Comparison of ENCODE assay signal across 23 cellular contexts in the genomic region with DNA sequence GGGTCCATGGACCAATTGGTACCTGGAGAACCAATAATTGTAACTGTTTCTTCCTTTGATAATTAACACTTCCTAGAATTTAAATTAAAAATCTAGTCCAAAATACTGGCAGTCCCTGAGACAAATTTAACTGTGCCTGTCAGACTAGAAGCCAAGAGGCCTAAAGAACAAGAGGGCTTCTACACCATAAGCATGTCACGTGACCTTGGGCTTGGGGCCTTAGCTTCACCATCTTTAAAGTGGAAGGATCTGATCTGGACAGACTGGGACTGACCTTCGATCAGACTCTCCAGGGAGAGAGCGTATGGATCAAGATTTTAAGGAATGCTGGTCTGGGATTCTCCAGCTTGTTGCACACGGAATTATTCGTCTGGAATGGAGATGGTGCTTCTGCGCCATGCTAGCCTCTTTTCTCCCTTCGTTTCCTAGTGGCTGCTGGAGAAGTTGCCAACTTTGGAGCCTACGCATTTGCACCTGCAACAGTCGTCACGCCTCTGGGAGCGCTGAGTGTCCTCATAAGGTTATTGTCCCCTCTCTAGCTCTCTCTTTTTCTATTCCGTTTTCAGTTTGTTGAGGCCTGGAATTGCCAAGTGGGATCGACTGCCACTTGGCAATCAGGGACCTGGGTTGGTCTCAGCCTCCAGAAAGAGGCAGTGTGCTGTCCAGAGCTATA. TPM values are rescaled to one million over a fixed set of nuclear protein-coding genes. Genes with fewer than 3 reads are reported as not detected.
"Had no signal": no experiment of that assay in that cellular context is flagged by ENCODE, and none has a peak within 500 bp of the region (broad histone marks: within the 10 kb centered on the region; RNA-seq: fewer than 3 reads in every experiment).

No MANE protein-coding gene starts in this region.

- H3K36me3 ChIP-seq: gastrocnemius medialis, heart right ventricle, right atrium auricular region, thoracic aorta, upper lobe of left lung, uterus had no signal

- H3K4me3 ChIP-seq: esophagus muscularis mucosa, gastrocnemius medialis, heart right ventricle, right atrium auricular region, smooth muscle cell, thoracic aorta, upper lobe of left lung, uterus had no signal

- H3K27ac ChIP-seq: epithelial cell of prostate, esophagus muscularis mucosa, gastrocnemius medialis, heart right ventricle, neutrophil, right atrium auricular region, thoracic aorta, upper lobe of left lung, uterus had no signal

- H3K27me3 ChIP-seq: esophagus muscularis mucosa, gastrocnemius medialis, heart right ventricle, neutrophil, right atrium auricular region, upper lobe of left lung, uterus had no signal

- H3K4me2 ChIP-seq: smooth muscle cell had no signal

- DNase-seq: effector memory CD8-positive, alpha-beta T cell; gastrocnemius medialis; heart right ventricle; hypothalamus; kidney glomerular epithelial cell; mammary epithelial cell; naive thymus-derived CD4-positive, alpha-beta T cell; nephron progenitor cell; stimulated activated CD4-positive, alpha-beta T cell treated with anti-CD3 and anti-CD28 coated beads, Interleukin-4, amount 100 ng/mL, for 1 hour; stimulated activated CD8-positive, alpha-beta memory T cell treated with anti-CD3 and anti-CD28 coated beads, Interleukin-4, amount 100 ng/mL, for 48 hours; stimulated activated naive CD8-positive, alpha-beta T cell treated with anti-CD3 and anti-CD28 coated beads, Interleukin-15, Interleukin-2, amounts not matched to agents 100 U/mL and 50 U/mL, for 24 hours; upper lobe of left lung; uterus had no signal

- H3K9me3 ChIP-seq: esophagus muscularis mucosa, gastrocnemius medialis, heart right ventricle, neutrophil, right atrium auricular region, thoracic aorta, upper lobe of left lung, uterus had no signal

- ATAC-seq: effector memory CD8-positive, alpha-beta T cell; gastrocnemius medialis; heart right ventricle; left lobe of liver; naive thymus-derived CD4-positive, alpha-beta T cell; stimulated activated effector memory CD8-positive, alpha-beta T cell treated with anti-CD3 and anti-CD28 coated beads, Interleukin-12 subunit alpha, Interleukin-12 subunit beta, amount 100 ng/mL, for 72 hours; stimulated activated naive CD8-positive, alpha-beta T cell treated with anti-CD3 and anti-CD28 coated beads, Interleukin-15, Interleukin-2, amounts not matched to agents 100 U/mL and 50 U/mL, for 24 hours had no signal

- H3K4me1 ChIP-seq: uterus had no signal

- FAIRE-seq: islet of Langerhans had no signal

RNA-seq across cellular contexts. Expression of a gene that starts 8.4 kb away (rescaled TPM):
- total RNA-seq: left lobe of liver, mesenteric fat pad had no signal
- polyA plus RNA-seq: naive thymus-derived CD4-positive, alpha-beta T cell had no signal
